ENCODE assay signal across 8 cellular contexts in genomic region chr17:59838196-59838911, GRCh38. TPM values are rescaled to one million over a fixed set of nuclear protein-coding genes. Genes with fewer than 3 reads are reported as not detected.
DNase-seq lines count a peak whose midpoint lies in the region; ATAC-seq and TF ChIP-seq lines count a peak whose summit lies in the region.

No MANE protein-coding gene starts in this region.

- POLR2A ChIA-PET in activated CD4-positive, alpha-beta memory T cell treated with anti-CD3 and anti-CD28 coated beads, Interleukin-2, amount 10 ng/mL, durations not matched to agents 7 days and 5 days (lab: Charles Lee), result interaction anchor here (0.7 to 29.7 kb wide), 17 partner anchors 10 to 1503 kb away, joined by 3 to 2499 read pairs (median 6); partner anchors contain the start of genes CLTC, PTRH2, RPS6KB1 and TUBD1

- DNase-seq in stimulated activated CD4-positive, alpha-beta T cell treated with anti-CD3 and anti-CD28 coated beads, Interleukin-15, amount 100 ng/mL, for 24 hours, result peak; percentile 53
- no peak for DNase-seq in stimulated activated CD4-positive, alpha-beta T cell treated with anti-CD3 and anti-CD28 coated beads, Interleukin-2, amount 100 ng/mL, for 48 hours
- peak; percentile 61 for DNase-seq in activated CD4-positive, alpha-beta memory T cell treated with anti-CD3 and anti-CD28 coated beads, Interleukin-2, amount 10 ng/mL, durations not matched to agents 7 days and 5 days
- DNase-seq in fibroblast of peridontal ligament (ENCODE audit: extremely low read depth), result peak; percentile 69
- no peak for DNase-seq in progenitor cell of endocrine pancreas (ENCODE audit: low spot score, unreplicated experiment)
- no peak for DNase-seq in putamen (ENCODE audit: low spot score)

- H3K27ac Mint-ChIP-seq in activated CD4-positive, alpha-beta memory T cell treated with anti-CD3 and anti-CD28 coated beads, Interleukin-2, amount 10 ng/mL, durations not matched to agents 7 days and 5 days, result peak overlapping the region; percentile 99
- peak overlapping the region; percentile 100 for H3K27ac Mint-ChIP-seq in progenitor cell of endocrine pancreas

- CTCF ChIA-PET in activated CD4-positive, alpha-beta memory T cell treated with anti-CD3 and anti-CD28 coated beads, Interleukin-2, amount 10 ng/mL, durations not matched to agents 7 days and 5 days (lab: Charles Lee), result interaction anchor here (1.2 to 7.8 kb wide), 5 partner anchors 10 to 131 kb away, joined by 3 to 55 read pairs (median 26); partner anchors contain the start of gene PTRH2

- no peak for TF ChIP-seq CTCF in progenitor cell of endocrine pancreas (IDR thresholded peaks at IDR 0.05; ENCODE audit: unreplicated experiment)

- H3K4me1 Mint-ChIP-seq in activated CD4-positive, alpha-beta memory T cell treated with anti-CD3 and anti-CD28 coated beads, Interleukin-2, amount 10 ng/mL, durations not matched to agents 7 days and 5 days, result peaks cover 37% of the 10 kb centered on the region
- peaks cover 34% of the 10 kb centered on the region for H3K4me1 Mint-ChIP-seq in progenitor cell of endocrine pancreas (ENCODE audit: low read depth)

- H3K36me3 Mint-ChIP-seq in activated CD4-positive, alpha-beta memory T cell treated with anti-CD3 and anti-CD28 coated beads, Interleukin-2, amount 10 ng/mL, durations not matched to agents 7 days and 5 days (ENCODE audit: low read depth), result peaks cover 66% of the 10 kb centered on the region
- peaks cover 39% of the 10 kb centered on the region for H3K36me3 Mint-ChIP-seq in progenitor cell of endocrine pancreas (ENCODE audit: insufficient read depth)

- no peaks in the 10 kb centered on the region for H3K9me3 Mint-ChIP-seq in activated CD4-positive, alpha-beta memory T cell treated with anti-CD3 and anti-CD28 coated beads, Interleukin-2, amount 10 ng/mL, durations not matched to agents 7 days and 5 days
- H3K9me3 Mint-ChIP-seq in progenitor cell of endocrine pancreas (ENCODE audit: low read depth), result no peaks in the 10 kb centered on the region

- ATAC-seq in GM21528 (IDR thresholded peaks at IDR 0.05; ENCODE audit: low FRiP score, unreplicated experiment) (no peak), GM19455 (IDR thresholded peaks at IDR 0.05; ENCODE audit: unreplicated experiment) (no peak)

- H3K4me3 Mint-ChIP-seq in activated CD4-positive, alpha-beta memory T cell treated with anti-CD3 and anti-CD28 coated beads, Interleukin-2, amount 10 ng/mL, durations not matched to agents 7 days and 5 days, result peak overlapping the region; percentile 100
- peak overlapping the region; percentile 96 for H3K4me3 Mint-ChIP-seq in progenitor cell of endocrine pancreas (ENCODE audit: low read depth)

- H3K27me3 Mint-ChIP-seq in activated CD4-positive, alpha-beta memory T cell treated with anti-CD3 and anti-CD28 coated beads, Interleukin-2, amount 10 ng/mL, durations not matched to agents 7 days and 5 days, result no peaks in the 10 kb centered on the region
- no peaks in the 10 kb centered on the region for H3K27me3 Mint-ChIP-seq in progenitor cell of endocrine pancreas

RNA-seq across cellular contexts. Expression of gene TUBD1, which starts 54.4 kb away (rescaled TPM):
- 10 to 100 TPM; 11.4 to 11.7 TPM for total RNA-seq in activated CD4-positive, alpha-beta memory T cell treated with anti-CD3 and anti-CD28 coated beads, Interleukin-2, amount 10 ng/mL, durations not matched to agents 7 days and 5 days
- total RNA-seq in progenitor cell of endocrine pancreas, result 31.7 and 31.8 TPM in 2 replicates

RNA-seq across cellular contexts. Expression of gene RPS6KB1, which starts 54.6 kb away (rescaled TPM):
- total RNA-seq in activated CD4-positive, alpha-beta memory T cell treated with anti-CD3 and anti-CD28 coated beads, Interleukin-2, amount 10 ng/mL, durations not matched to agents 7 days and 5 days, result 10 to 100 TPM; 44.3 to 50.1 TPM
- 48.9 and 53.8 TPM in 2 replicates for total RNA-seq in progenitor cell of endocrine pancreas

Comparison
In these comparisons a context has a peak if more than half of its experiments do, and no peak if none do; other contexts are left out.
1. DNase-seq: peak in stimulated activated CD4-positive, alpha-beta T cell treated with anti-CD3 and anti-CD28 coated beads, Interleukin-15, amount 100 ng/mL, for 24 hours (single experiment), activated CD4-positive, alpha-beta memory T cell treated with anti-CD3 and anti-CD28 coated beads, Interleukin-2, amount 10 ng/mL, durations not matched to agents 7 days and 5 days (single experiment) and fibroblast of peridontal ligament (single experiment); none in stimulated activated CD4-positive, alpha-beta T cell treated with anti-CD3 and anti-CD28 coated beads, Interleukin-2, amount 100 ng/mL, for 48 hours (0 of 2), progenitor cell of endocrine pancreas (single experiment) and putamen (single experiment).